In genomic region chr19:17309962-17310461, GRCh38 we compare ENCODE assay signal across 1 cellular context.
TF ChIP-seq lines count a peak whose summit lies in the region.

No MANE protein-coding gene starts in this region.

TF ChIP-seq in K562, 482 proteins besides CTCF, POLR2A, EP300 and RAD21 (continued from another document):
- TF ChIP-seq NCOA1 (IDR thresholded peaks at IDR 0.05; ENCODE audit: low read depth) (peak; percentile 72), HNRNPL (IDR thresholded peaks at IDR 0.05; ENCODE audit: low read depth, low read length) (no peak), NEUROD1 (IDR thresholded peaks at IDR 0.05; ENCODE audit: borderline replicate concordance, low read depth, low read length, partially characterized antibody) (no peak), EP400 (IDR thresholded peaks at IDR 0.05) (0 out of 2 replicates have a peak, but pooled peaks have one; percentile 27), ZNF197 (CRISPR knock-in tag; IDR thresholded peaks at IDR 0.05; ENCODE audit: low read depth) (no peak), CREM (IDR thresholded peaks at IDR 0.05; ENCODE audit: low read depth) (peak; percentile 88), YY1 (IDR thresholded peaks at IDR 0.05; ENCODE audit: borderline replicate concordance in 1 of 3, control insufficient read depth in 1 of 3, extremely low read depth in 1 of 3, insufficient read depth in 3 of 3, insufficient read length in 1 of 3, insufficient replicate concordance in 2 of 3, low read depth in 1 of 3, low read length in 2 of 3) (no peak), DLX4 (CRISPR knock-in tag; IDR thresholded peaks at IDR 0.05) (no peak), ZC3H8 (IDR thresholded peaks at IDR 0.05) (no peak), BRD4 (IDR thresholded peaks at IDR 0.05) (0 out of 2 replicates have a peak, but pooled peaks have one; percentile 40), NFIX (CRISPR knock-in tag; IDR thresholded peaks at IDR 0.05; ENCODE audit: low read depth) (no peak), PPARD (CRISPR knock-in tag; IDR thresholded peaks at IDR 0.05) (no peak), ZNF589 (CRISPR knock-in tag; IDR thresholded peaks at IDR 0.05; ENCODE audit: low read depth) (0 out of 2 replicates have a peak, but pooled peaks have one; percentile 31), ELF2 (CRISPR knock-in tag; IDR thresholded peaks at IDR 0.05) (no peak), MAX (CRISPR knock-in tag; IDR thresholded peaks at IDR 0.05) (no peak), DACH1 (IDR thresholded peaks at IDR 0.05; ENCODE audit: partially characterized antibody) (no peak), ZBTB1 (CRISPR knock-in tag; IDR thresholded peaks at IDR 0.05; ENCODE audit: borderline replicate concordance, low read depth) (no peak), THRA (IDR thresholded peaks at IDR 0.05) (no peak), KAT7 (CRISPR knock-in tag; IDR thresholded peaks at IDR 0.05; ENCODE audit: borderline replicate concordance) (no peak), LEF1 (IDR thresholded peaks at IDR 0.05) (no peak), SIN3A (IDR thresholded peaks at IDR 0.05; ENCODE audit: borderline replicate concordance in 2 of 2, control insufficient read depth in 1 of 2, low read depth in 2 of 2, low read length in 2 of 2) (peak in 1 of 2 experiments; percentile 29; a peak in 1 of 4 replicates), HCFC1 (IDR thresholded peaks at IDR 0.05; ENCODE audit: low read depth, low read length) (peak; percentile 32), RBM39 (optimal IDR thresholded peaks at IDR 0.05; ENCODE audit: low read depth, low read length) (no peak), MCM3 (IDR thresholded peaks at IDR 0.05) (no peak), BCLAF1 (IDR thresholded peaks at IDR 0.05; ENCODE audit: borderline replicate concordance in 1 of 2, control insufficient read depth in 1 of 2, low read depth in 2 of 2, low read length in 1 of 2) (no peak), CREB1 (IDR thresholded peaks at IDR 0.05) (peak; percentile 69; the same call in 1 of the 2 replicates), CREB1 (CRISPR knock-in tag; IDR thresholded peaks at IDR 0.05) (no peak), RFX1 (IDR thresholded peaks at IDR 0.05) (no peak), HLTF (IDR thresholded peaks at IDR 0.05) (no peak), HMGN3 (IDR thresholded peaks at IDR 0.05; ENCODE audit: borderline replicate concordance, extremely low read depth, insufficient read length, low read depth, low read length) (no peak), TBP (optimal IDR thresholded peaks at IDR 0.05; ENCODE audit: low read depth, low read length) (no peak), RBBP5 (IDR thresholded peaks at IDR 0.05; ENCODE audit: borderline replicate concordance, insufficient read depth, low read length, poor library complexity, severe bottlenecking) (peak; percentile 5), NBN (IDR thresholded peaks at IDR 0.05; ENCODE audit: low read depth) (no peak), C11orf30 (IDR thresholded peaks at IDR 0.05; ENCODE audit: low read depth) (peak; percentile 63; the same call in 1 of the 2 replicates), GTF2E2 (tag; IDR thresholded peaks at IDR 0.05) (no peak)
TF ChIP-seq in K562: peak in this region for 22.
